10 cellular contexts compared by ENCODE assay signal in the genomic region with DNA sequence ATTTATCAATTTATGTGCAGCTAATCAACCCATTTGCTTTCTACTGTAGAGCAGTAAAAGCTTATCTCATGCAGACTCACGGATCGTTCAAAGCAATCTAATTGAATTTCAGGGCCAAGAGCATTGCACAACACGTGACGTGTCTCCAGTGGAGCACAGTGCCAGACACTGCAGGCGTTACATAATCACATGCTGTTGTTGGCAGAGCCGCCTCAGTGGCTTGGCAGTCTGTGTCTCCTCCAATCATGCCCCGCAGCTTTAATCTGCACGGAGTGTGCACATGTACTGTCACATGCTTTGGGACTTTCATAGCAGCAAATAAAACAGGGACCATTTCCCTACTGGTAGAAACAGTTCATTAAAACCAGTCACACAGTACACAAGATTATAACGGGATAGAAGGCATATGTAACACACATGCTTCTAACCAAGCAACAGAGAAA.
DNase-seq lines count a peak whose midpoint lies in the region; ATAC-seq and TF ChIP-seq lines count a peak whose summit lies in the region.
"Had no signal": no experiment of that assay in that cellular context is flagged by ENCODE, and none has a peak within 500 bp of the region (broad histone marks: within the 10 kb centered on the region; RNA-seq: fewer than 3 reads in every experiment).

No MANE protein-coding gene starts in this region.

- H3K27ac Mint-ChIP-seq in activated naive CD4-positive, alpha-beta T cell treated with anti-CD3 and anti-CD28 coated beads, Interleukin-2, amount 10 ng/mL, durations not matched to agents 7 days and 5 days: no peak overlapping the region
- H3K27ac Mint-ChIP-seq: natural killer cell treated with Interleukin-12 subunit alpha and Interleukin-12 subunit beta and Interleukin-15 and Interleukin-18, amount 100 ng/mL, for 72 hours had no signal

- H3K4me1 Mint-ChIP-seq in activated naive CD4-positive, alpha-beta T cell treated with anti-CD3 and anti-CD28 coated beads, Interleukin-2, amount 10 ng/mL, durations not matched to agents 7 days and 5 days: peaks cover 14% of the 10 kb centered on the region

- H3K4me3 ChIP-seq in cardiac fibroblast (replicated peaks in 1 of 2; ENCODE audit: low read depth in 2 of 2, low read length in 2 of 2) (no peak overlapping the region), thyroid gland (replicated peaks in 1 of 3) (no peak overlapping the region)
- H3K4me3 ChIP-seq in effector memory CD4-positive, alpha-beta T cell (ENCODE audit: insufficient read depth, low read depth, low read length, poor library complexity, severe bottlenecking): no peak overlapping the region

- TF ChIP-seq CTCF in cardiac fibroblast (IDR thresholded peaks at IDR 0.05; ENCODE audit: low read depth, low read length) (no peak), thyroid gland (IDR thresholded peaks at IDR 0.05) (peak in 3 of 6 experiments; percentile 7 to 61 (median 36))

- no peak overlapping the region for H3K4me3 Mint-ChIP-seq in activated naive CD4-positive, alpha-beta T cell treated with anti-CD3 and anti-CD28 coated beads, Interleukin-2, amount 10 ng/mL, durations not matched to agents 7 days and 5 days
- H3K4me3 Mint-ChIP-seq: natural killer cell treated with Interleukin-12 subunit alpha and Interleukin-12 subunit beta and Interleukin-15 and Interleukin-18, amount 100 ng/mL, for 72 hours had no signal

- peaks cover 4 to 6% of the 10 kb centered on the region in 2 donors for H3K4me1 ChIP-seq in thyroid gland
- H3K4me1 ChIP-seq in effector memory CD4-positive, alpha-beta T cell (ENCODE audit: control insufficient read depth, insufficient read depth, low read length, poor library complexity, severe bottlenecking): no peaks in the 10 kb centered on the region

- H3K9me3 ChIP-seq in thyroid gland: no peaks in the 10 kb centered on the region
- H3K9me3 ChIP-seq in effector memory CD4-positive, alpha-beta T cell (ENCODE audit: control insufficient read depth, low read length): peaks cover 5% of the 10 kb centered on the region

- intact Hi-C loops in thyroid gland (cut with DNase I): no loop called here

- peaks cover 11% of the 10 kb centered on the region for H3K36me3 Mint-ChIP-seq in activated naive CD4-positive, alpha-beta T cell treated with anti-CD3 and anti-CD28 coated beads, Interleukin-2, amount 10 ng/mL, durations not matched to agents 7 days and 5 days

- no peaks in the 10 kb centered on the region for H3K36me3 ChIP-seq in thyroid gland
- H3K36me3 ChIP-seq in effector memory CD4-positive, alpha-beta T cell (ENCODE audit: control insufficient read depth, insufficient read depth, low read length): peaks cover 2% of the 10 kb centered on the region

- H3K27me3 ChIP-seq in thyroid gland: no peaks in the 10 kb centered on the region
- no peaks in the 10 kb centered on the region for H3K27me3 ChIP-seq in effector memory CD4-positive, alpha-beta T cell (replicated peaks; ENCODE audit: control insufficient read depth, insufficient read depth, low read length, poor library complexity, severe bottlenecking)

- peak; percentile 90 for ATAC-seq in left lobe of liver
- ATAC-seq in GM19452 (IDR thresholded peaks at IDR 0.05; ENCODE audit: unreplicated experiment): no peak

- peaks cover 19% of the 10 kb centered on the region for H3K9me3 Mint-ChIP-seq in activated naive CD4-positive, alpha-beta T cell treated with anti-CD3 and anti-CD28 coated beads, Interleukin-2, amount 10 ng/mL, durations not matched to agents 7 days and 5 days

- CTCF ChIA-PET in activated naive CD4-positive, alpha-beta T cell treated with anti-CD3 and anti-CD28 coated beads, Interleukin-2, amount 10 ng/mL, durations not matched to agents 7 days and 5 days (lab: Charles Lee): interaction anchor here (0.6 to 0.7 kb wide), 2 partner anchors 424 to 546 kb away, joined by 4 read pairs; no protein-coding TSS in a partner anchor

- no peaks in the 10 kb centered on the region for H3K27me3 Mint-ChIP-seq in activated naive CD4-positive, alpha-beta T cell treated with anti-CD3 and anti-CD28 coated beads, Interleukin-2, amount 10 ng/mL, durations not matched to agents 7 days and 5 days
- H3K27me3 Mint-ChIP-seq: natural killer cell treated with Interleukin-12 subunit alpha and Interleukin-12 subunit beta and Interleukin-15 and Interleukin-18, amount 100 ng/mL, for 72 hours had no signal

- TF ChIP-seq POLR2A in thyroid gland (IDR thresholded peaks at IDR 0.05): no peak

- peak; percentile 71 for DNase-seq in DMS 273 (lab: John Stamatoyannopoulos, UW; ENCODE audit: unreplicated experiment)
- no peak for DNase-seq in DMS 273 treated with DMSO at 0.1 percent for 48 hours (lab: John Stamatoyannopoulos, UW)
- peak; percentile 96 to 98 for DNase-seq in cardiac fibroblast (ENCODE audit: low read depth in 2 of 2)
- peak; percentile 96 for DNase-seq in left lobe of liver (ENCODE audit: low spot score)
- peak; percentile 96 to 97 for DNase-seq in thyroid gland
- no peak for DNase-seq in effector memory CD4-positive, alpha-beta T cell
- DNase-seq in activated naive CD4-positive, alpha-beta T cell treated with anti-CD3 and anti-CD28 coated beads, Interleukin-2, amount 10 ng/mL, durations not matched to agents 7 days and 5 days: no peak

- peak overlapping the region; percentile 68 to 77 (median 73) for H3K27ac ChIP-seq in thyroid gland
- no peak overlapping the region for H3K27ac ChIP-seq in effector memory CD4-positive, alpha-beta T cell (ENCODE audit: insufficient read depth, low read length, poor library complexity, severe bottlenecking)
- H3K27ac ChIP-seq: 22Rv1 had no signal

- 14 to 20% methylated on average over 9 of the region's 9 CpGs for WGBS in thyroid gland, 2 donors

Comparison
In these comparisons a context has a peak if more than half of its experiments do, and no peak if none do; other contexts are left out.
1. DNase-seq: peak in DMS 273 (single experiment), cardiac fibroblast (2 of 2), left lobe of liver (single experiment) and thyroid gland (2 of 2); none in DMS 273 treated with DMSO at 0.1 percent for 48 hours (single experiment), effector memory CD4-positive, alpha-beta T cell (0 of 3) and activated naive CD4-positive, alpha-beta T cell treated with anti-CD3 and anti-CD28 coated beads, Interleukin-2, amount 10 ng/mL, durations not matched to agents 7 days and 5 days (single experiment).